In genomic region chr3:16468114-16469098, GRCh38 we compare ENCODE assay signal across 10 cellular contexts. TPM values are rescaled to one million over a fixed set of nuclear protein-coding genes. Genes with fewer than 3 reads are reported as not detected.
DNase-seq lines count a peak whose midpoint lies in the region; ATAC-seq and TF ChIP-seq lines count a peak whose summit lies in the region.
"Had no signal": no experiment of that assay in that cellular context is flagged by ENCODE, and none has a peak within 500 bp of the region (broad histone marks: within the 10 kb centered on the region; RNA-seq: fewer than 3 reads in every experiment).

No MANE protein-coding gene starts in this region.

- H3K27me3 ChIP-seq in hepatocyte: no peaks in the 10 kb centered on the region
- H3K27me3 ChIP-seq in mammary epithelial cell (ENCODE audit: insufficient read depth, low read length): no peaks in the 10 kb centered on the region

- peak overlapping the region; percentile 62 for H3K4me3 Mint-ChIP-seq in activated CD8-positive, alpha-beta T cell treated with anti-CD3 and anti-CD28 coated beads for 36 hours

- H3K4me3 ChIP-seq in hepatocyte (no peak overlapping the region), mammary epithelial cell (replicated peaks in 1 of 3; ENCODE audit: insufficient read depth in 1 of 3, low read depth in 2 of 3, low read length in 3 of 3) (no peak overlapping the region)

- no TSS peak for BruUV-seq in mammary epithelial cell (replicated peaks; lab: Mats Ljungman, UMichigan)

- peaks cover 65% of the 10 kb centered on the region for H3K4me1 Mint-ChIP-seq in activated CD8-positive, alpha-beta T cell treated with anti-CD3 and anti-CD28 coated beads for 36 hours (ENCODE audit: low read depth)

- dilution Hi-C loops in mammary epithelial cell (cut with HindIII; ENCODE audit: low sequenced_read_pairs): no loop called here

- H3K9me3 ChIP-seq in hepatocyte (ENCODE audit: low read depth) (no peaks in the 10 kb centered on the region), mammary epithelial cell (replicated peaks; ENCODE audit: insufficient read depth, low read length) (no peaks in the 10 kb centered on the region)

- H3K4me2 ChIP-seq in hepatocyte (peak overlapping the region; percentile 47), mammary epithelial cell (ENCODE audit: insufficient read depth, low read depth, low read length) (no peak overlapping the region)

- in situ Hi-C loops in mammary epithelial cell (cut with MboI; ENCODE audit: low sequenced_read_pairs in 2 of 2): no loop called here
- in situ Hi-C loops in GM13977 (cut with MboI; ENCODE audit: low pct_unique_long_range_greater_than_20kb, low sequenced_read_pairs, unreplicated experiment): no loop called here

- CTCF ChIA-PET in activated CD8-positive, alpha-beta T cell treated with anti-CD3 and anti-CD28 coated beads for 36 hours (lab: Charles Lee): interaction anchor here (1.5 kb wide), 1 partner anchor 14 kb away, joined by 5 read pairs; no protein-coding TSS in a partner anchor
- CTCF ChIA-PET in mammary epithelial cell (lab: Charles Lee; ENCODE audit: low non-redundant PET): no interaction called here

- H3K79me2 ChIP-seq in hepatocyte (no peaks in the 10 kb centered on the region), mammary epithelial cell (ENCODE audit: insufficient read depth, low read length) (no peaks in the 10 kb centered on the region)

- ATAC-seq in GM19395 (IDR thresholded peaks at IDR 0.05; ENCODE audit: unreplicated experiment): peak; percentile 27
- ATAC-seq in activated CD8-positive, alpha-beta T cell treated with anti-CD3 and anti-CD28 coated beads for 36 hours: peak; percentile 40

- H4K20me1 ChIP-seq in hepatocyte (ENCODE audit: insufficient read depth, poor library complexity, severe bottlenecking) (no peaks in the 10 kb centered on the region), mammary epithelial cell (ENCODE audit: insufficient read depth, low read length) (no peaks in the 10 kb centered on the region)

- TF ChIP-seq CTCF in activated CD8-positive, alpha-beta T cell treated with anti-CD3 and anti-CD28 coated beads for 36 hours (IDR thresholded peaks at IDR 0.05): no peak
- TF ChIP-seq CTCF in hepatocyte (IDR thresholded peaks at IDR 0.05; ENCODE audit: poor library complexity) (no peak), mammary epithelial cell (conservative IDR thresholded peaks at IDR 0.05 in 1 of 2, IDR thresholded peaks at IDR 0.05 in 1 of 2; ENCODE audit: extremely low read depth in 1 of 2, insufficient read depth in 1 of 2, low read depth in 1 of 2, low read length in 2 of 2) (no peak), GM13977 (IDR thresholded peaks at IDR 0.05; ENCODE audit: extremely low read depth, insufficient read depth, missing control alignments) (no peak)

- H3K36me3 ChIP-seq in hepatocyte (replicated peaks; ENCODE audit: insufficient read depth, low read depth) (no peaks in the 10 kb centered on the region), mammary epithelial cell (ENCODE audit: insufficient read depth, low read length) (no peaks in the 10 kb centered on the region)

- H3K27me3 Mint-ChIP-seq in activated CD8-positive, alpha-beta T cell treated with anti-CD3 and anti-CD28 coated beads for 36 hours: no peaks in the 10 kb centered on the region

- DNase-seq in A172 (ENCODE audit: low spot score) (peak; percentile 89), hepatocyte (ENCODE audit: low spot score) (no peak), nucleus accumbens (lab: John Stamatoyannopoulos, UW) (no peak), T1000 (lab: John Stamatoyannopoulos, UW) (no peak), mammary epithelial cell (no peak), GM13977 (ENCODE audit: low spot score) (no peak)
- peak; percentile 45 for DNase-seq in activated CD8-positive, alpha-beta T cell treated with anti-CD3 and anti-CD28 coated beads for 36 hours
- DNase-seq: NCI-H1048, SW 1271 had no signal

- H3K9me2 ChIP-seq in hepatocyte (replicated peaks; ENCODE audit: insufficient read depth): no peaks in the 10 kb centered on the region

- POLR2A ChIA-PET in activated CD8-positive, alpha-beta T cell treated with anti-CD3 and anti-CD28 coated beads for 36 hours (lab: Charles Lee): interaction anchor here (0.6 to 2.1 kb wide), 3 partner anchors 21 to 44 kb away, joined by 3 to 6 read pairs (median 3); no protein-coding TSS in a partner anchor

- peaks cover 89% of the 10 kb centered on the region for H3K36me3 Mint-ChIP-seq in activated CD8-positive, alpha-beta T cell treated with anti-CD3 and anti-CD28 coated beads for 36 hours (ENCODE audit: low read depth)

- intact Hi-C loops in activated CD8-positive, alpha-beta T cell treated with anti-CD3 and anti-CD28 coated beads for 36 hours (cut with micrococcal nuclease): no loop called here
- intact Hi-C loops in mammary epithelial cell (cut with micrococcal nuclease): no loop called here

- H2AFZ ChIP-seq in hepatocyte (no peak overlapping the region), mammary epithelial cell (ENCODE audit: low read depth, low read length) (no peak overlapping the region)

- H3K27ac ChIP-seq in hepatocyte (no peak overlapping the region), mammary epithelial cell (ENCODE audit: insufficient read depth, low read depth, low read length) (no peak overlapping the region)

- no peak overlapping the region for H3K9ac ChIP-seq in mammary epithelial cell (ENCODE audit: insufficient read depth, low read length)

- 43% methylated on average over 16 of the region's 16 CpGs for WGBS in hepatocyte (ENCODE audit: low lambda C conversion rate, missing lambda C conversion rate)
- 74% methylated on average over 16 of the region's 16 CpGs for WGBS in mammary epithelial cell (ENCODE audit: low coverage, missing lambda C conversion rate)

- H3K4me1 ChIP-seq in hepatocyte (ENCODE audit: insufficient read depth) (no peaks in the 10 kb centered on the region), mammary epithelial cell (ENCODE audit: insufficient read depth, low read length) (no peaks in the 10 kb centered on the region)

- no peaks in the 10 kb centered on the region for H3K9me3 Mint-ChIP-seq in activated CD8-positive, alpha-beta T cell treated with anti-CD3 and anti-CD28 coated beads for 36 hours

- peak overlapping the region; percentile 89 for H3K27ac Mint-ChIP-seq in activated CD8-positive, alpha-beta T cell treated with anti-CD3 and anti-CD28 coated beads for 36 hours

RNA-seq across cellular contexts. Expression of gene RFTN1, which starts 45.1 kb away (rescaled TPM):
- 46.1 and 52.1 TPM in 2 replicates for total RNA-seq in A172 (2014; rRNA removed; shearing (Covaris generic))
- total RNA-seq in activated CD8-positive, alpha-beta T cell treated with anti-CD3 and anti-CD28 coated beads for 36 hours: 100 to 1,000 TPM; 113 to 125 TPM
- 14.9 and 17.0 TPM in 2 replicates for total RNA-seq in hepatocyte
- 4.4 and 10.0 TPM in 2 replicates for polyA plus RNA-seq in hepatocyte
- 1 to 10 TPM; 5.2 to 9.6 TPM for total RNA-seq in mammary epithelial cell
- 7.4 TPM for polyA plus RNA-seq in mammary epithelial cell
- polyA minus RNA-seq in mammary epithelial cell: 15.8 TPM

Comparison
In these comparisons a context has a peak if more than half of its experiments do, and no peak if none do; other contexts are left out.
1. DNase-seq: peak in A172 (single experiment) and activated CD8-positive, alpha-beta T cell treated with anti-CD3 and anti-CD28 coated beads for 36 hours (single experiment); none in hepatocyte (single experiment), nucleus accumbens (0 of 56), T1000 (single experiment), mammary epithelial cell (single experiment) and GM13977 (single experiment).